In the genomic region with DNA sequence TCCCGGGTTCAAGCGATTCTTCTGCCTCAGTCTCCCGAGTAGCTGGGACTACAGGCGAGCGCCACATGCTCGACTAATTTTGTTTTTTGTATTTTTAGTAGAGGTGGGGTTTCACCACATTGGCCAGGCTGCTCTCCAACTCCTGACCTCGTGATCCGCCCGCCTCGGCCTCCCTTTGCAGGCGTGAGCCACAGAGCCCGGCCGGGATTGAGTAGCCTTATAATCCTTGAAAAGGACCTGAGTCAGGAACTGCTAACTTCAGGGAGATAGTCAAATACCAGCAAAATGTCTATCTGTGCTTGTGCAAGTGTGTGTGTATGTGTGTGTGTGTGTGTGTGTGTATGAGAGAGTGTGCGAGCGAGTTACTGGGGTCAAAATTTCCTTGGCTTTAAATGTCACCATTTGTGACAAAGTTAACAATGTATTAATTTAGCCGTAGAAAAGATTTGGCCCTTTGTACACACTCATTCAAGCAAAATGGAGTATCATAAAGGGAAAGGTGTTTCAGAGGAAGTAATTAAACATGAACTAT, we compare ENCODE assay signal across 9 cellular contexts. TPM values are rescaled to one million over a fixed set of nuclear protein-coding genes. Genes with fewer than 3 reads are reported as not detected.
DNase-seq lines count a peak whose midpoint lies in the region; ATAC-seq lines count a peak whose summit lies in the region.
"Had no signal": no experiment of that assay in that cellular context is flagged by ENCODE, and none has a peak within 500 bp of the region (broad histone marks: within the 10 kb centered on the region; RNA-seq: fewer than 3 reads in every experiment).

No MANE protein-coding gene starts in this region.

- H3K27ac ChIP-seq in HUES64 (ENCODE audit: low read depth, low read length) (no peak overlapping the region; the same call in 1 of the 2 replicates), muscle layer of colon (ENCODE audit: low read depth, low read length) (no peak overlapping the region)

- H3K9ac ChIP-seq in HUES64 (ENCODE audit: low read depth, low read length): peak overlapping the region; percentile 88; the same call in 1 of the 2 replicates
- H3K9ac ChIP-seq in muscle layer of colon (ENCODE audit: low read length): peak overlapping the region; percentile 82

- H3K27me3 ChIP-seq in HUES64 (ENCODE audit: insufficient read depth, low read length) (no peaks in the 10 kb centered on the region), muscle layer of colon (ENCODE audit: control insufficient read depth in 1 of 2, insufficient read depth in 2 of 2, low read length in 2 of 2) (no peaks in the 10 kb centered on the region)

- H3K36me3 ChIP-seq in HUES64 (ENCODE audit: insufficient read depth, low read length) (no peaks in the 10 kb centered on the region), muscle layer of colon (ENCODE audit: insufficient read depth, low read length) (no peaks in the 10 kb centered on the region)

- peak; percentile 7 for DNase-seq in AG20443 (ENCODE audit: low spot score)
- peak; percentile 31 for DNase-seq in cerebellar cortex (ENCODE audit: low spot score)
- DNase-seq in DMS79 (lab: John Stamatoyannopoulos, UW): no peak
- DNase-seq in globus pallidus (ENCODE audit: low spot score): no peak
- no peak for DNase-seq in stimulated activated CD8-positive, alpha-beta memory T cell treated with anti-CD3 and anti-CD28 coated beads, Interleukin-4, amount 100 ng/mL, for 48 hours
- DNase-seq: T-helper 17 cell had no signal

- H3K4me1 ChIP-seq in HUES64 (ENCODE audit: insufficient read depth, low read length) (no peaks in the 10 kb centered on the region), muscle layer of colon (ENCODE audit: insufficient read depth, low read length) (peaks cover 23% of the 10 kb centered on the region)

- ATAC-seq in HG03378 (IDR thresholded peaks at IDR 0.05; ENCODE audit: unreplicated experiment): no peak
- ATAC-seq: T-helper 17 cell had no signal

- no peaks in the 10 kb centered on the region for H3K9me3 ChIP-seq in HUES64 (ENCODE audit: insufficient read depth, low read depth, low read length)
- H3K9me3 ChIP-seq in muscle layer of colon (ENCODE audit: low read length): no peaks in the 10 kb centered on the region

- 70% methylated on average over 12 of the region's 16 CpGs for WGBS in HUES64

- H3K4me3 ChIP-seq in HUES64 (ENCODE audit: low read length) (peak overlapping the region; percentile 85), muscle layer of colon (ENCODE audit: low read depth in 1 of 2, low read length in 2 of 2) (no peak overlapping the region)

RNA-seq across cellular contexts. Expression of a gene that starts 1.8 kb away (rescaled TPM):
- 29.9 TPM for polyA plus RNA-seq in HUES64 (2013, experiment 1 of 2)
- 28.0 TPM for polyA plus RNA-seq in HUES64 (2013, experiment 2 of 2)

RNA-seq across cellular contexts. Expression of a gene that starts 27.4 kb away (rescaled TPM):
- not detected for polyA plus RNA-seq in HUES64 (2013, experiment 1 of 2)
- polyA plus RNA-seq in HUES64 (2013, experiment 2 of 2): not detected

Comparison
In these comparisons a context has a peak if more than half of its experiments do, and no peak if none do; other contexts are left out.
1. DNase-seq: peak in AG20443 (single experiment) and cerebellar cortex (single experiment); none in DMS79 (single experiment), globus pallidus (single experiment) and stimulated activated CD8-positive, alpha-beta memory T cell treated with anti-CD3 and anti-CD28 coated beads, Interleukin-4, amount 100 ng/mL, for 48 hours (single experiment).